In genomic region chr1:33446590-33446989, GRCh38 we compare ENCODE assay signal across 19 cellular contexts.
"Had no signal": no experiment of that assay in that cellular context is flagged by ENCODE, and none has a peak within 500 bp of the region (broad histone marks: within the 10 kb centered on the region; RNA-seq: fewer than 3 reads in every experiment).

No MANE protein-coding gene starts in this region.

- H3K9me3 Mint-ChIP-seq: memory B cell, naive B cell, type B pancreatic cell had no signal

- H3K27ac Mint-ChIP-seq: memory B cell, type B pancreatic cell had no signal

- H3K27ac ChIP-seq: gastroesophageal sphincter, heart left ventricle, prostate gland, right atrium auricular region, skin epidermis, testis had no signal

- H3K4me3 ChIP-seq: adrenal gland, gastroesophageal sphincter, heart left ventricle, mucosa of descending colon, prostate gland, right atrium auricular region, skin epidermis, testis had no signal

- H3K36me3 ChIP-seq: adrenal gland, gastroesophageal sphincter, heart left ventricle, prostate gland, right atrium auricular region had no signal

- H3K27me3 ChIP-seq: adrenal gland, gastroesophageal sphincter, heart left ventricle, right atrium auricular region, testis had no signal

- H3K4me1 Mint-ChIP-seq: naive B cell had no signal

- H3K4me3 Mint-ChIP-seq: memory B cell, naive B cell, neural crest cell, type B pancreatic cell had no signal

- H3K4me1 ChIP-seq: gastroesophageal sphincter, prostate gland had no signal

- H3K9me3 ChIP-seq: adrenal gland, gastroesophageal sphincter, heart left ventricle, mucosa of descending colon, prostate gland, right atrium auricular region, testis had no signal

- H3K36me3 Mint-ChIP-seq: memory B cell, type B pancreatic cell had no signal

- ATAC-seq: esophagus mucosa, gastroesophageal sphincter, heart left ventricle, left ventricle myocardium superior, mucosa of descending colon had no signal

- DNase-seq: activated CD4-positive, alpha-beta T cell treated with anti-CD3 and anti-CD28 coated beads, Interleukin-2, amount 50 U/mL, for 48 hours; activated CD8-positive, alpha-beta memory T cell treated with anti-CD3 and anti-CD28 coated beads, Interleukin-2, amount 50 U/mL, for 4 hours; cerebellar nuclear complex; effector CD8-positive, alpha-beta T cell; heart left ventricle; kidney glomerular epithelial cell; left ventricle myocardium superior; mucosa of descending colon; naive B cell; testis had no signal
